In the genomic region with DNA sequence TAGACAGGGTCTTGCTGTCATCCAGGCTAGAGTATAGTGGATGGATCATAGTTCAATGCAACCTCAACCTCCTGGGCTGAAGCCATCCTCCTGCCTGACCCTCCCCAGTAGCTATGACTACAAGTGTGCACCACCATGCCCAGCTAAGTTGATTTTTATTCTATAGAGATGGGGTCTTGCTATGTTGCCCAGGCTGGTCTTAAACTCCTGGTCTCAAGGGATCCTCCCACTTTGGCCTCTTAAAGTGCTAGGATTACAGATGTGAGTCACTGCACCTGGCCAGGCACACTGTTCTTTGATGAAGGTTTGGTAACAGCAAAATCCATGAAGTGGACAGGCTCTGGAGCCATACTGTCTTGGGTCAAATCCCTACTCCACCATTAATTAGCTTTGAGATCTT, we compare ENCODE assay signal across 1 cellular context.
A peak's percentile ranks its signal among the peaks of the same experiment; 100 is the strongest.
TF ChIP-seq lines count a peak whose summit lies in the region.

No MANE protein-coding gene starts in this region.

TF ChIP-seq in K562, 482 proteins besides CTCF, POLR2A, EP300 and RAD21:
- TF ChIP-seq ZNF121 (CRISPR knock-in tag; conservative IDR thresholded peaks at IDR 0.05), result peak; percentile 81
- TF ChIP-seq RFX1 (IDR thresholded peaks at IDR 0.05), result no peak
